12 cellular contexts compared by ENCODE assay signal in genomic region chr12:94435511-94435927, GRCh38. TPM values are rescaled to one million over a fixed set of nuclear protein-coding genes. Genes with fewer than 3 reads are reported as not detected.
A peak's percentile ranks its signal among the peaks of the same experiment; 100 is the strongest.
DNase-seq lines count a peak whose midpoint lies in the region; ATAC-seq and TF ChIP-seq lines count a peak whose summit lies in the region.
"Had no signal": no experiment of that assay in that cellular context is flagged by ENCODE, and none has a peak within 500 bp of the region (broad histone marks: within the 10 kb centered on the region; RNA-seq: fewer than 3 reads in every experiment).

No MANE protein-coding gene starts in this region.

- no peak overlapping the region for H3K4me3 ChIP-seq in Caco-2 (ENCODE audit: low read depth, low read length)
- no peak overlapping the region for H3K4me3 ChIP-seq in GM23248
- H3K4me3 ChIP-seq in iPS-20b (ENCODE audit: low read length): no peak overlapping the region
- H3K4me3 ChIP-seq: PC-9, tibial nerve had no signal

- WGBS in GM23248 (ENCODE audit: low coverage in 1 of 2, low lambda C conversion rate in 2 of 2, missing lambda C conversion rate in 2 of 2), 2 experiments: 41 to 51% methylated on average over 5 of the region's 5 CpGs

- BruUV-seq in Caco-2 (replicated peaks; lab: Mats Ljungman, UMichigan): no TSS peak

- ATAC-seq in GM19463 (IDR thresholded peaks at IDR 0.05; ENCODE audit: unreplicated experiment): no peak
- no peak for ATAC-seq in GM21529 (IDR thresholded peaks at IDR 0.05; ENCODE audit: unreplicated experiment)

- 0 out of 2 replicates have a peak, but pooled peaks cover 10% of the 10 kb centered on the region for H4K20me1 ChIP-seq in GM23248 (ENCODE audit: insufficient read depth)

- H3K27ac ChIP-seq in GM23248 (no peak overlapping the region), iPS-20b (ENCODE audit: low read length) (no peak overlapping the region)
- H3K27ac ChIP-seq: PC-9, tibial nerve had no signal

- no peaks in the 10 kb centered on the region for H3F3A ChIP-seq in GM23248 (ENCODE audit: insufficient read depth)

- H3K4me2 ChIP-seq in GM23248 (ENCODE audit: unreplicated experiment): no peak overlapping the region
- H3K4me2 ChIP-seq: PC-9 had no signal

- intact Hi-C loops in Caco-2 (cut with micrococcal nuclease; ENCODE audit: unreplicated experiment) (loop anchor here (2.0 kb wide), 1 partner anchor 285 kb away; no protein-coding TSS in a partner anchor), posterior cingulate gyrus (cut with DNase I) (loop anchor here (2.0 kb wide), 1 partner anchor 291 kb away; no protein-coding TSS in a partner anchor)

- H3K4me1 ChIP-seq in Caco-2 (peaks cover 34% of the 10 kb centered on the region), GM23248 (ENCODE audit: insufficient read depth) (no peaks in the 10 kb centered on the region), iPS-20b (ENCODE audit: insufficient read depth, low read length) (peaks cover 23% of the 10 kb centered on the region)
- H3K4me1 ChIP-seq: tibial nerve had no signal

- no peaks in the 10 kb centered on the region for H3K36me3 Mint-ChIP-seq in Caco-2 (ENCODE audit: insufficient read depth, unreplicated experiment)

- H3K9me2 ChIP-seq in GM23248 (ENCODE audit: insufficient read depth): no peaks in the 10 kb centered on the region

- H3K9me3 Mint-ChIP-seq in Caco-2 (ENCODE audit: unreplicated experiment): peaks cover 41% of the 10 kb centered on the region

- 0 out of 2 replicates have a peak overlapping the region, but pooled peaks have one; percentile 8 for H2AFZ ChIP-seq in GM23248
- H2AFZ ChIP-seq: PC-9 had no signal

- peaks cover 26% of the 10 kb centered on the region for H3K9me3 ChIP-seq in Caco-2
- no peaks in the 10 kb centered on the region for H3K9me3 ChIP-seq in GM23248 (ENCODE audit: low read depth)
- peaks cover 6% of the 10 kb centered on the region; the same call in 1 of the 2 replicates for H3K9me3 ChIP-seq in iPS-20b (ENCODE audit: insufficient read depth, low read depth, low read length)

- H3K4me1 Mint-ChIP-seq in Caco-2 (ENCODE audit: low read depth, unreplicated experiment): peaks cover 27% of the 10 kb centered on the region

- no peak for DNase-seq in Caco-2
- DNase-seq in GM23248: no peak
- peak; percentile 85 for DNase-seq in SK-N-DZ (ENCODE audit: low spot score)
- no peak for DNase-seq in posterior cingulate gyrus
- DNase-seq in AML-193 (lab: John Stamatoyannopoulos, UW): no peak
- DNase-seq: HFFc6, PC-9 had no signal

- CTCF ChIA-PET in Caco-2 (lab: Charles Lee): no interaction called here

- POLR2A ChIA-PET in Caco-2 (lab: Charles Lee): no interaction called here

- in situ Hi-C loops in GM23248 (cut with MboI): loop anchor here (10.0 kb wide), 1 partner anchor 291 kb away; the partner anchor contains the start of gene PLXNC1

- no peaks in the 10 kb centered on the region for H3K27me3 Mint-ChIP-seq in Caco-2 (ENCODE audit: insufficient read depth, unreplicated experiment)
- H3K27me3 Mint-ChIP-seq: IgD-negative memory B cell had no signal

- H3K36me3 ChIP-seq in Caco-2 (ENCODE audit: control insufficient read depth, insufficient read depth, low read length) (no peaks in the 10 kb centered on the region), GM23248 (ENCODE audit: low read depth) (no peaks in the 10 kb centered on the region), iPS-20b (ENCODE audit: insufficient read depth, low read depth, low read length) (no peaks in the 10 kb centered on the region)

- TF ChIP-seq CTCF in Caco-2 (IDR thresholded peaks at IDR 0.05; ENCODE audit: insufficient read depth in 1 of 2, low read depth in 1 of 2, low read length in 1 of 2, severe bottlenecking in 1 of 2, unreplicated experiment in 1 of 2): no peak

- no peak overlapping the region for H3K9ac ChIP-seq in GM23248
- peak overlapping the region; percentile 19; the same call in 1 of the 2 replicates for H3K9ac ChIP-seq in iPS-20b (ENCODE audit: low read depth, low read length)

- no peak overlapping the region for H3K4me3 Mint-ChIP-seq in Caco-2 (ENCODE audit: unreplicated experiment)
- H3K4me3 Mint-ChIP-seq: HFFc6, IgD-negative memory B cell had no signal

- peaks cover 63% of the 10 kb centered on the region for H3K79me2 ChIP-seq in GM23248 (ENCODE audit: insufficient read depth)

- peak overlapping the region; percentile 9 for H3K27ac Mint-ChIP-seq in Caco-2 (ENCODE audit: unreplicated experiment)
- H3K27ac Mint-ChIP-seq: HFFc6, IgD-negative memory B cell had no signal

- no peaks in the 10 kb centered on the region for H3K27me3 ChIP-seq in Caco-2 (replicated peaks; ENCODE audit: control insufficient read depth, insufficient read depth, low read length)
- H3K27me3 ChIP-seq in GM23248 (replicated peaks; ENCODE audit: insufficient read depth): no peaks in the 10 kb centered on the region
- no peaks in the 10 kb centered on the region for H3K27me3 ChIP-seq in iPS-20b (ENCODE audit: insufficient read depth, low read length)
- H3K27me3 ChIP-seq: tibial nerve had no signal

RNA-seq across cellular contexts. Expression of gene CEP83, which starts 24.1 kb away (rescaled TPM):
- total RNA-seq in Caco-2 (2022): 23.3 and 24.2 TPM in 2 replicates
- total RNA-seq in GM23248 (2014; rRNA removed; shearing (Covaris generic)): 5.8 and 21.6 TPM in 2 replicates
- polyA plus RNA-seq in GM23248 (2016; fragmentation: Nextera tagmentation; extraction: Ambion mirVana): 6.9 and 7.0 TPM in 2 replicates
- polyA plus RNA-seq in SK-N-DZ (2014; cell fraction: cytosol; rRNA removed): 10.7 and 19.1 TPM in 2 replicates
- 42.3 and 45.8 TPM in 2 replicates for polyA plus RNA-seq in SK-N-DZ (2014; cell fraction: nucleus; rRNA removed)
